Comparison of ENCODE assay signal across 39 cellular contexts in the genomic region with DNA sequence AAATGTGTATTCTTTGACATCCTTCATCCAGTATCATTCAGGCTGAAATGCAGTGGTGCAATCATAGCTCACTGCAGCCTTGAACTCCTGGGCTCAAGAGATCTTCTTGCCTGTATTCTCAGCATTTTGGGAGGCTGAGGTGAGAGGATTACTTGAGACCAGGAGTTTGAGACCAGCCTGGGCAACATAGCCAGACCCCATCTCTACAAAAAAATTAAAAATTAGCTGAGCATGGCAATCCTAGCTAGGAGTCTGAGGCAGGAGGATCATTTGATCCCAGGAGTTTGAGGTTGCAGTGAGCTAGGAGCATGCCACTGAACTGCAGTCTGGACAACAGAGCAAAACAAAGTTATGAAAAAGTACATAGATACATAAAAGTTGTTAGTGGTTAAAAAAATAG.
"Had no signal": no experiment of that assay in that cellular context is flagged by ENCODE, and none has a peak within 500 bp of the region (broad histone marks: within the 10 kb centered on the region; RNA-seq: fewer than 3 reads in every experiment).

No MANE protein-coding gene starts in this region.

- H3K27me3 ChIP-seq: adrenal gland, ascending aorta, body of pancreas, brain microvascular endothelial cell, breast epithelium, cardiac muscle cell had no signal

- H3K9me3 ChIP-seq: adrenal gland, ascending aorta, body of pancreas, breast epithelium had no signal

- H3K4me3 Mint-ChIP-seq: activated naive CD4-positive, alpha-beta T cell treated with anti-CD3 and anti-CD28 coated beads for 36 hours; activated naive CD4-positive, alpha-beta T cell treated with anti-CD3 and anti-CD28 coated beads, Interleukin-2, amount 10 ng/mL, durations not matched to agents 7 days and 5 days; activated naive CD4-positive, alpha-beta T cell treated with anti-CD3 and anti-CD28 coated beads, Interleukin-2, amount 50 U/mL, for 24 hours; activated naive CD8-positive, alpha-beta T cell; activated naive CD8-positive, alpha-beta T cell treated with anti-CD3 and anti-CD28 coated beads for 36 hours; activated naive CD8-positive, alpha-beta T cell treated with anti-CD3 and anti-CD28 coated beads, Interleukin-2, amount 10 ng/mL, durations not matched to agents 7 days and 5 days; activated naive CD8-positive, alpha-beta T cell treated with anti-CD3 and anti-CD28 coated beads, Interleukin-2, amount 50 U/mL, for 24 hours; activated T-cell treated with anti-CD3 and anti-CD28 coated beads, Interleukin-2, amount 50 U/mL, for 24 hours; activated T-cell treated with anti-CD3 and anti-CD28 coated beads, Interleukin-2, amount 50 U/mL, for 4 hours; activated T-cell treated with anti-CD3 and anti-CD28 coated beads, Interleukin-2, amount 50 U/mL, for 72 hours; activated T-helper 1 cell treated with anti-CD3 and anti-CD28 coated beads, Interleukin-12 subunit alpha, Interleukin-12 subunit beta, Interleukin-2, Interleukin-4 antibody, amounts not matched to agents 30 ng/mL and 10 ng/mL and 1 ng/mL, durations not matched to agents 14 hours and 24 hours and 36 hours; activated T-helper 17 cell treated with anti-CD3 and anti-CD28 coated beads, Interleukin-2, amount 50 U/mL, for 72 hours; brain; central memory CD8-positive, alpha-beta T cell had no signal

- H3K4me3 ChIP-seq: adrenal gland, ascending aorta, body of pancreas, breast epithelium, cardiac muscle cell had no signal

- H3K27ac ChIP-seq: adrenal gland, ascending aorta, body of pancreas, brain microvascular endothelial cell, breast epithelium, cardiac muscle cell had no signal

- H3K27me3 Mint-ChIP-seq: activated naive CD4-positive, alpha-beta T cell treated with anti-CD3 and anti-CD28 coated beads, Interleukin-2, amount 10 ng/mL, durations not matched to agents 7 days and 5 days; activated naive CD4-positive, alpha-beta T cell treated with anti-CD3 and anti-CD28 coated beads, Interleukin-2, amount 50 U/mL, for 24 hours; activated naive CD8-positive, alpha-beta T cell; activated naive CD8-positive, alpha-beta T cell treated with anti-CD3 and anti-CD28 coated beads for 36 hours; activated naive CD8-positive, alpha-beta T cell treated with anti-CD3 and anti-CD28 coated beads, Interleukin-2, amount 10 ng/mL, durations not matched to agents 7 days and 5 days; activated naive CD8-positive, alpha-beta T cell treated with anti-CD3 and anti-CD28 coated beads, Interleukin-2, amount 50 U/mL, for 24 hours; activated T-cell treated with anti-CD3 and anti-CD28 coated beads, Interleukin-2, amount 50 U/mL, for 24 hours; activated T-helper 17 cell treated with anti-CD3 and anti-CD28 coated beads, Interleukin-2, amount 50 U/mL, for 72 hours; brain; central memory CD8-positive, alpha-beta T cell had no signal

- H3K36me3 Mint-ChIP-seq: activated naive CD4-positive, alpha-beta T cell treated with anti-CD3 and anti-CD28 coated beads, Interleukin-2, amount 50 U/mL, for 24 hours; activated naive CD4-positive, alpha-beta T cell treated with anti-CD3 and anti-CD28 coated beads, Interleukin-2, amount 50 U/mL, for 72 hours; activated naive CD8-positive, alpha-beta T cell; activated naive CD8-positive, alpha-beta T cell treated with anti-CD3 and anti-CD28 coated beads for 36 hours had no signal

- H3K4me1 Mint-ChIP-seq: activated naive CD4-positive, alpha-beta T cell treated with anti-CD3 and anti-CD28 coated beads, Interleukin-2, amount 10 ng/mL, durations not matched to agents 7 days and 5 days; activated naive CD4-positive, alpha-beta T cell treated with anti-CD3 and anti-CD28 coated beads, Interleukin-2, amount 50 U/mL, for 24 hours; activated naive CD8-positive, alpha-beta T cell treated with anti-CD3 and anti-CD28 coated beads for 36 hours; activated naive CD8-positive, alpha-beta T cell treated with anti-CD3 and anti-CD28 coated beads, Interleukin-2, amount 50 U/mL, for 24 hours; activated T-helper 17 cell treated with anti-CD3 and anti-CD28 coated beads, Interleukin-2, amount 50 U/mL, for 72 hours; brain; central memory CD8-positive, alpha-beta T cell had no signal

- DNase-seq: activated effector memory CD4-positive, alpha-beta T cell treated with anti-CD3 and anti-CD28 coated beads, Interleukin-2, amount 50 U/mL, for 16 hours; activated effector memory CD4-positive, alpha-beta T cell treated with Interleukin-2 at 50 U/mL for 16 hours; activated gamma-delta T cell; activated gamma-delta T cell treated with Interleukin-2 at 50 U/mL for 16 hours; activated naive CD4-positive, alpha-beta T cell; activated naive CD4-positive, alpha-beta T cell treated with anti-CD3 and anti-CD28 coated beads for 36 hours; activated naive CD4-positive, alpha-beta T cell treated with anti-CD3 and anti-CD28 coated beads, Interleukin-2, amount 10 ng/mL, durations not matched to agents 7 days and 5 days; activated naive CD4-positive, alpha-beta T cell treated with anti-CD3 and anti-CD28 coated beads, Interleukin-2, amount 50 U/mL, for 16 hours; activated naive CD4-positive, alpha-beta T cell treated with Interleukin-2 at 50 U/mL for 16 hours; activated naive CD8-positive, alpha-beta T cell treated with anti-CD3 and anti-CD28 coated beads for 36 hours; activated naive CD8-positive, alpha-beta T cell treated with anti-CD3 and anti-CD28 coated beads, Interleukin-2, amount 10 ng/mL, durations not matched to agents 7 days and 5 days; activated naive CD8-positive, alpha-beta T cell treated with anti-CD3 and anti-CD28 coated beads, Interleukin-2, amount 50 U/mL, for 24 hours; activated T-cell treated with anti-CD3 and anti-CD28 coated beads, Interleukin-2, amount 50 U/mL, for 24 hours; activated T-cell treated with anti-CD3 and anti-CD28 coated beads, Interleukin-2, amount 50 U/mL, for 4 hours; activated T-cell treated with anti-CD3 and anti-CD28 coated beads, Interleukin-2, amount 50 U/mL, for 48 hours; activated T-cell treated with anti-CD3 and anti-CD28 coated beads, Interleukin-2, amount 50 U/mL, for 72 hours; adrenal gland; amniotic stem cell; amygdala; anterior cingulate cortex; aorta; body of pancreas; caudate nucleus; central memory CD4-positive, alpha-beta T cell; cerebellar nuclear complex had no signal

- H3K27ac Mint-ChIP-seq: activated naive CD4-positive, alpha-beta T cell treated with anti-CD3 and anti-CD28 coated beads for 36 hours; activated naive CD4-positive, alpha-beta T cell treated with anti-CD3 and anti-CD28 coated beads, Interleukin-2, amount 10 ng/mL, durations not matched to agents 7 days and 5 days; activated naive CD4-positive, alpha-beta T cell treated with anti-CD3 and anti-CD28 coated beads, Interleukin-2, amount 50 U/mL, for 24 hours; activated naive CD4-positive, alpha-beta T cell treated with anti-CD3 and anti-CD28 coated beads, Interleukin-2, amount 50 U/mL, for 72 hours; activated naive CD8-positive, alpha-beta T cell; activated naive CD8-positive, alpha-beta T cell treated with anti-CD3 and anti-CD28 coated beads for 36 hours; activated naive CD8-positive, alpha-beta T cell treated with anti-CD3 and anti-CD28 coated beads, Interleukin-2, amount 10 ng/mL, durations not matched to agents 7 days and 5 days; activated naive CD8-positive, alpha-beta T cell treated with anti-CD3 and anti-CD28 coated beads, Interleukin-2, amount 50 U/mL, for 24 hours; activated T-cell treated with anti-CD3 and anti-CD28 coated beads, Interleukin-2, amount 50 U/mL, for 24 hours; activated T-cell treated with anti-CD3 and anti-CD28 coated beads, Interleukin-2, amount 50 U/mL, for 72 hours; activated T-helper 1 cell treated with anti-CD3 and anti-CD28 coated beads, Interleukin-12 subunit alpha, Interleukin-12 subunit beta, Interleukin-2, Interleukin-4 antibody, amounts not matched to agents 30 ng/mL and 10 ng/mL and 1 ng/mL, durations not matched to agents 14 hours and 24 hours and 36 hours; activated T-helper 17 cell treated with anti-CD3 and anti-CD28 coated beads, Interleukin-2, amount 50 U/mL, for 72 hours; activated T-helper 2 cell treated with anti-CD3 and anti-CD28 coated beads, Interferon-gamma antibody, Interleukin-2, Interleukin-4, amounts not matched to agents 10 μg/mL and 5 μg/mL and 100 μg/mL, durations not matched to agents 14 hours and 24 hours and 36 hours; brain had no signal

- H3K4me1 ChIP-seq: adrenal gland, ascending aorta, body of pancreas, breast epithelium had no signal

- FAIRE-seq: astrocyte, bronchial epithelial cell had no signal

- H3K9me3 Mint-ChIP-seq: activated naive CD4-positive, alpha-beta T cell treated with anti-CD3 and anti-CD28 coated beads for 36 hours; activated naive CD4-positive, alpha-beta T cell treated with anti-CD3 and anti-CD28 coated beads, Interleukin-2, amount 10 ng/mL, durations not matched to agents 7 days and 5 days; activated naive CD4-positive, alpha-beta T cell treated with anti-CD3 and anti-CD28 coated beads, Interleukin-2, amount 50 U/mL, for 24 hours; activated naive CD4-positive, alpha-beta T cell treated with anti-CD3 and anti-CD28 coated beads, Interleukin-2, amount 50 U/mL, for 72 hours; activated naive CD8-positive, alpha-beta T cell treated with anti-CD3 and anti-CD28 coated beads for 36 hours; activated naive CD8-positive, alpha-beta T cell treated with anti-CD3 and anti-CD28 coated beads, Interleukin-2, amount 10 ng/mL, durations not matched to agents 7 days and 5 days; activated naive CD8-positive, alpha-beta T cell treated with anti-CD3 and anti-CD28 coated beads, Interleukin-2, amount 50 U/mL, for 24 hours; activated T-cell treated with anti-CD3 and anti-CD28 coated beads, Interleukin-2, amount 50 U/mL, for 24 hours; activated T-cell treated with anti-CD3 and anti-CD28 coated beads, Interleukin-2, amount 50 U/mL, for 4 hours; activated T-cell treated with anti-CD3 and anti-CD28 coated beads, Interleukin-2, amount 50 U/mL, for 72 hours; activated T-helper 1 cell treated with anti-CD3 and anti-CD28 coated beads, Interleukin-12 subunit alpha, Interleukin-12 subunit beta, Interleukin-2, Interleukin-4 antibody, amounts not matched to agents 30 ng/mL and 10 ng/mL and 1 ng/mL, durations not matched to agents 14 hours and 24 hours and 36 hours; activated T-helper 17 cell treated with anti-CD3 and anti-CD28 coated beads, Interleukin-2, amount 50 U/mL, for 72 hours; activated T-helper 2 cell treated with anti-CD3 and anti-CD28 coated beads, Interferon-gamma antibody, Interleukin-2, Interleukin-4, amounts not matched to agents 10 μg/mL and 5 μg/mL and 100 μg/mL, durations not matched to agents 14 hours and 24 hours and 36 hours; central memory CD8-positive, alpha-beta T cell had no signal

- ATAC-seq: activated naive CD4-positive, alpha-beta T cell treated with anti-CD3 and anti-CD28 coated beads, Interleukin-2, amount 50 U/mL, for 72 hours; activated naive CD8-positive, alpha-beta T cell treated with anti-CD3 and anti-CD28 coated beads, Interleukin-2, amount 50 U/mL, for 24 hours; activated T-cell treated with anti-CD3 and anti-CD28 coated beads, Interleukin-2, amount 50 U/mL, for 4 hours; activated T-cell treated with anti-CD3 and anti-CD28 coated beads, Interleukin-2, amount 50 U/mL, for 72 hours; activated T-helper 17 cell treated with anti-CD3 and anti-CD28 coated beads, Interleukin-2, amount 50 U/mL, for 72 hours; body of pancreas had no signal
